23 cellular contexts compared by ENCODE assay signal in the genomic region with DNA sequence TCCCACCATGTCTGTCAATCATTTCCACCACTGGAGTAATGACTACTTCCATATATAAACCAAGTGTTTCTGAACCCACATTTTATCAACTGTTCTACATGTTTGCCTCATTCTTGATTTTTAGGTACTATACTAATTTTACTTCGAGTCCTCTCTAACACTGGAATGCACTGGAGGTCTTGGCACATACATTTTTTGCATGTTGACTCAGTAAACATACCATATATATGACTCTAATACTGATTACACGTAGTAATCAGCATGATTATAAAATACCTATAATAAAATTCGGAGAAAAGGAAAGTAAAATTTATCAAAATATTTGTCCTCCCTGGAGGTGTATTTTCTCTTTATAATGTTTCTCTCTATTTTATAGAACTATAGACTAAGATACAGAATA.
DNase-seq lines count a peak whose midpoint lies in the region; ATAC-seq, FAIRE-seq and TF ChIP-seq lines count a peak whose summit lies in the region.
"Had no signal": no experiment of that assay in that cellular context is flagged by ENCODE, and none has a peak within 500 bp of the region (broad histone marks: within the 10 kb centered on the region; RNA-seq: fewer than 3 reads in every experiment).

No MANE protein-coding gene starts in this region.

- no peak for FAIRE-seq in bronchial epithelial cell (lab: Jason Lieb, UNC)
- FAIRE-seq: A549, D721Med, GM12878, GM19239 had no signal

- no peaks in the 10 kb centered on the region for H3K36me3 ChIP-seq in RWPE2 (ENCODE audit: low read depth)
- H3K36me3 ChIP-seq in bronchial epithelial cell (ENCODE audit: control insufficient read depth, insufficient read depth, low read length), result no peaks in the 10 kb centered on the region
- H3K36me3 ChIP-seq: BE2C; BLaER1 treated with 17β-estradiol and CSF1 and Interleukin-3, amounts not matched to agents 10 nM and 100 nM had no signal

- no peaks in the 10 kb centered on the region for H3K4me1 ChIP-seq in RWPE2 (ENCODE audit: insufficient read depth, poor library complexity, severe bottlenecking)
- H3K4me1 ChIP-seq: A549, BE2C had no signal

- H3K4me3 ChIP-seq in RWPE2 (ENCODE audit: severe bottlenecking) (no peak overlapping the region), bronchial epithelial cell (ENCODE audit: low read depth, low read length) (no peak overlapping the region)
- H3K4me3 ChIP-seq: A549; BLaER1 treated with 17β-estradiol and CSF1 and Interleukin-3, amounts not matched to agents 10 nM and 100 nM; GM12878; GM23338 had no signal

- no peaks in the 10 kb centered on the region for H3K27me3 ChIP-seq in RWPE2 (ENCODE audit: insufficient read depth, poor library complexity, severe bottlenecking)
- H3K27me3 ChIP-seq in bronchial epithelial cell (ENCODE audit: control insufficient read depth, insufficient read depth, low read length), result no peaks in the 10 kb centered on the region
- H3K27me3 ChIP-seq: BE2C; BLaER1 treated with 17β-estradiol and CSF1 and Interleukin-3, amounts not matched to agents 10 nM and 100 nM had no signal

- H3K27ac ChIP-seq in RWPE2 (ENCODE audit: poor library complexity, severe bottlenecking), result no peak overlapping the region
- H3K27ac ChIP-seq: A549; BLaER1 treated with 17β-estradiol and CSF1 and Interleukin-3, amounts not matched to agents 10 nM and 100 nM had no signal

- ATAC-seq in RWPE2 (ENCODE audit: low read depth), result peak; percentile 41; the same call in 2 of the 3 replicates
- ATAC-seq in GM21367 (IDR thresholded peaks at IDR 0.05; ENCODE audit: unreplicated experiment), result no peak
- ATAC-seq: A549, GM12878, GM23338, HCT116 had no signal

- peaks cover 5% of the 10 kb centered on the region for H3K9me3 ChIP-seq in RWPE2 (ENCODE audit: severe bottlenecking)

- peak; percentile 44 for DNase-seq in ELR (ENCODE audit: low read depth)
- no peak for DNase-seq in RWPE2 (ENCODE audit: low spot score)
- DNase-seq in bronchial epithelial cell (ENCODE audit: low read depth), result peak; percentile 19
- no peak for DNase-seq in NCI-H1930 (lab: John Stamatoyannopoulos, UW)
- DNase-seq in dedifferentiated amniotic fluid mesenchymal stem cell (ENCODE audit: extremely low spot score), result no peak
- DNase-seq: 8988T; ACHN; AML-193; BE2C; CD4-positive, alpha-beta T cell; CD8-positive, alpha-beta memory T cell; DMS 273 treated with DMSO at 0.1 percent for 48 hours; DMS79; GDM1; H9 had no signal

- TF ChIP-seq CTCF in RWPE2 (IDR thresholded peaks at IDR 0.05; ENCODE audit: poor library complexity, severe bottlenecking) (no peak), bronchial epithelial cell (IDR thresholded peaks at IDR 0.05; ENCODE audit: insufficient read depth, low read length, severe bottlenecking) (no peak)

Comparison
In these comparisons a context has a peak if more than half of its experiments do, and no peak if none do; other contexts are left out.
1. DNase-seq: peak in ELR (single experiment) and bronchial epithelial cell (single experiment); none in RWPE2 (single experiment), NCI-H1930 (0 of 2) and dedifferentiated amniotic fluid mesenchymal stem cell (single experiment).